ENCODE assay signal across 11 cellular contexts in the genomic region with DNA sequence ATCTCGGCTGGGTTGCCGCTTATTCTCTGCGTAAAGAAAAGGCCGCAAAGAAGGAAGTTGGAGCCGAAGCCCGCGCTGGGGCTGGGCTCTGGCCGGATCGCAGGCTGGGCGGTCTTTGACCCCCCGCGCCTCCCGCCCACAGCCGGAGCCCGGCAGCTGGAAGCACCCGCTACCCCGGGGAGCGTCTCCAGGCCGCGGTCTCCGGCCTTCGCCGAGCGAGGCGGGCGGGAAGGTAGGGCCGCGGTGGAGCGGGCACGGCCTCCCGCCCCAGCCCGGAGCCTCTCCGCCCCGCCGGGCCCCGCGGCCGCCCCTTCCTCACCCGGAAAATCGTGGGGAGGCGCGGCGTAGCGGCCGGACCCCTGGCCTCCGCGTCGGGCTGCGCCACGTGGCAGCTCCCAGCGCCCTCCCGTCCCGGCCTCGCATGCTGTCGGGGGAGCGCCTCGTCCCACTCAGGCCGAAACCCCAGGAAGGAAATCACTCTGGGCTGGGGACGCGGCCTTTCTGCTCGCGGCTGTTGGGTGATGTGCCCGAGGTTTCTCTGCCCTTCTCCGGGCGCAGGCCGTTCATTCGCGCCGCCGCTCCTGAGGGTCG. TPM values are rescaled to one million over a fixed set of nuclear protein-coding genes. Genes with fewer than 3 reads are reported as not detected.
DNase-seq lines count a peak whose midpoint lies in the region; ATAC-seq and TF ChIP-seq lines count a peak whose summit lies in the region.
"Had no signal": no experiment of that assay in that cellular context is flagged by ENCODE, and none has a peak within 500 bp of the region (broad histone marks: within the 10 kb centered on the region; RNA-seq: fewer than 3 reads in every experiment).

No MANE protein-coding gene starts in this region.

- H3K4me2 ChIP-seq in IMR-90 (ENCODE audit: low read depth, low read length), result peak overlapping the region; percentile 55

- peaks cover 0 to 19% of the 10 kb centered on the region in 2 donors for H3K36me3 Mint-ChIP-seq in naive B cell

- peak; percentile 13 for ATAC-seq in IMR-90 (ENCODE audit: low read depth)
- peak in 1 of 2 donors; percentile 16 for ATAC-seq in naive B cell (ENCODE audit: low read depth in 2 of 2)
- ATAC-seq in GM19463 (IDR thresholded peaks at IDR 0.05; ENCODE audit: unreplicated experiment), result no peak

- peaks cover 0 to 17% (median 5%) of the 10 kb centered on the region in 7 donors for H3K9me3 Mint-ChIP-seq in naive B cell

- H3K4me1 ChIP-seq in IMR-90 (ENCODE audit: control insufficient read depth, insufficient read depth, low read length), result peaks cover 8% of the 10 kb centered on the region
- peaks cover 3% of the 10 kb centered on the region for H3K4me1 ChIP-seq in ectodermal cell (ENCODE audit: control insufficient read depth, insufficient read depth, low read length)

- peak overlapping the region; percentile 71 for H2BK5ac ChIP-seq in IMR-90 (ENCODE audit: low read depth, low read length, poor library complexity, severe bottlenecking)

- in situ Hi-C loops in IMR-90 (cut with MboI; ENCODE audit: low sequenced_read_pairs), result no loop called here

- CTCF ChIA-PET in AG04450 (lab: Charles Lee) (no interaction called here), IMR-90 (lab: Yijun Ruan, JAX) (no interaction called here)

- peaks cover 0 to 34% of the 10 kb centered on the region in 2 experiments; a peak in 2 of 4 replicates for H3K79me1 ChIP-seq in IMR-90 (ENCODE audit: low read depth in 1 of 2, low read length in 2 of 2)

- H2BK120ac ChIP-seq in IMR-90 (ENCODE audit: low read depth, low read length), result peak overlapping the region; percentile 89

- H4K20me1 ChIP-seq in IMR-90 (ENCODE audit: insufficient read depth, low read length), result no peaks in the 10 kb centered on the region

- peak overlapping the region; percentile 81; the same call in 1 of the 2 replicates for H3K18ac ChIP-seq in IMR-90 (ENCODE audit: low read depth, low read length)

- H3K23ac ChIP-seq in IMR-90 (ENCODE audit: low read depth, low read length), result no peak overlapping the region; the same call in 1 of the 2 replicates

- H3K14ac ChIP-seq in IMR-90 (replicated peaks; ENCODE audit: low read depth, low read length), result no peak overlapping the region; the same call in 1 of the 2 replicates

- H3K4ac ChIP-seq in IMR-90 (ENCODE audit: low read depth, low read length), result peak overlapping the region; percentile 72

- H3K27ac ChIP-seq in AG04450 (ENCODE audit: low read depth, low read length) (peak overlapping the region; percentile 86), IMR-90 (ENCODE audit: insufficient read depth, low read length) (peak overlapping the region; percentile 69), ectodermal cell (ENCODE audit: insufficient read depth, low read depth, low read length, poor library complexity, severe bottlenecking) (no peak overlapping the region)

- TF ChIP-seq CTCF in AG04450 (IDR thresholded peaks at IDR 0.05; ENCODE audit: low read depth, low read length), result no peak
- no peak for TF ChIP-seq CTCF in IMR-90 (conservative IDR thresholded peaks at IDR 0.05; ENCODE audit: low read depth, low read length)

- intact Hi-C loops in IMR-90 (cut with micrococcal nuclease), result no loop called here

- peak overlapping the region; percentile 92 for H2AFZ ChIP-seq in IMR-90 (replicated peaks; ENCODE audit: low read length, poor library complexity)

- peak overlapping the region in 7 of 8 donors; percentile 67 to 80 (median 74) for H3K4me3 Mint-ChIP-seq in naive B cell

- no peak overlapping the region; the same call in 1 of the 2 replicates for H3K56ac ChIP-seq in IMR-90 (ENCODE audit: extremely low read depth, insufficient read depth, low read length)

- peak overlapping the region; percentile 89 for H2AK9ac ChIP-seq in IMR-90 (replicated peaks; ENCODE audit: low read depth, low read length, poor library complexity)

- no TSS peak for BruUV-seq in IMR-90 (replicated peaks; lab: Mats Ljungman, UMichigan)

- POLR2A ChIA-PET in AG04450 (lab: Yijun Ruan, JAX), result interaction anchor here (0.6 to 1.3 kb wide), 4 partner anchors 8 to 17 kb away, joined by 4 to 10 read pairs (median 6); partner anchors contain the start of gene FOXD1
- POLR2A ChIA-PET in IMR-90 (lab: Charles Lee; ENCODE audit: unreplicated experiment), result no interaction called here

- dilution Hi-C loops in IMR-90 (cut with HindIII; ENCODE audit: low sequenced_read_pairs, unreplicated experiment), result no loop called here

- peaks cover 9 to 19% (median 14%) of the 10 kb centered on the region in 3 donors for H3K4me1 Mint-ChIP-seq in naive B cell

- no peak for TF ChIP-seq RAD21 in IMR-90 (IDR thresholded peaks at IDR 0.05; ENCODE audit: low read length)

- H2BK15ac ChIP-seq in IMR-90 (ENCODE audit: low read depth, low read length), result no peak overlapping the region

- H2BK20ac ChIP-seq in IMR-90 (ENCODE audit: low read depth, low read length), result peak overlapping the region; percentile 66

- H4K5ac ChIP-seq in IMR-90 (ENCODE audit: low read depth, low read length), result peak overlapping the region; percentile 20

- peak overlapping the region; percentile 79 for H4K91ac ChIP-seq in IMR-90 (ENCODE audit: insufficient read depth, low read depth, low read length)

- H4K8ac ChIP-seq in IMR-90 (ENCODE audit: low read depth in 2 of 2, low read length in 2 of 2), result peak overlapping the region; percentile 42 to 77; a peak in 2 of 4 replicates

- H3K36me3 ChIP-seq in IMR-90 (ENCODE audit: control insufficient read depth, insufficient read depth, low read length) (no peaks in the 10 kb centered on the region), ectodermal cell (ENCODE audit: control insufficient read depth, insufficient read depth, low read length) (no peaks in the 10 kb centered on the region)

- H3K9me1 ChIP-seq in IMR-90 (ENCODE audit: insufficient read depth, low read length), result no peaks in the 10 kb centered on the region; the same call in 1 of the 2 replicates

- H3K4me3 ChIP-seq in AG04450 (ENCODE audit: low read depth, low read length) (peak overlapping the region; percentile 41), IMR-90 (ENCODE audit: insufficient read depth, low read depth, low read length) (0 out of 2 replicates have a peak overlapping the region, but pooled peaks have one; percentile 11), ectodermal cell (ENCODE audit: insufficient read depth, low read depth, low read length) (peak overlapping the region; percentile 27)

- no peak for TF ChIP-seq POLR2A in IMR-90 (IDR thresholded peaks at IDR 0.05; ENCODE audit: low read depth, low read length)

- WGBS in IMR-90 (ENCODE audit: extremely low coverage in 2 of 2, insufficient read length in 1 of 2), 2 experiments, result 38% methylated on average over 48 of the region's 71 CpGs; no CpG with 5 or more reads in 1 of the 2 experiments
- WGBS in ectodermal cell, 2 experiments, result 1% methylated on average over 71 of the region's 71 CpGs

- peak overlapping the region; percentile 58 for H2AK5ac ChIP-seq in IMR-90 (ENCODE audit: low read depth, low read length)

- peaks cover 60 to 86% (median 72%) of the 10 kb centered on the region in 3 donors for H3K27me3 Mint-ChIP-seq in naive B cell

- no peak for DNase-seq in AG04450 (ENCODE audit: low read depth, low spot score)
- no peak for DNase-seq in IMR-90
- no peak for DNase-seq in naive B cell
- DNase-seq in HT-29 (ENCODE audit: low spot score), result no peak
- DNase-seq in midbrain (lab: John Stamatoyannopoulos, UW), result no peak
- DNase-seq in retina, result no peak
- DNase-seq: activated CD4-positive, alpha-beta T cell treated with anti-CD3 and anti-CD28 coated beads for 4 hours; foreskin melanocyte; NCI-H2081 had no signal

- H3K27me3 ChIP-seq in AG04450 (ENCODE audit: control insufficient read depth, insufficient read depth, low read length) (no peaks in the 10 kb centered on the region), IMR-90 (ENCODE audit: control insufficient read depth, insufficient read depth, low read length) (no peaks in the 10 kb centered on the region), ectodermal cell (ENCODE audit: control insufficient read depth, insufficient read depth, low read length, poor library complexity, severe bottlenecking) (peaks cover 93% of the 10 kb centered on the region)

- peak overlapping the region; percentile 81 for H3K9ac ChIP-seq in IMR-90 (ENCODE audit: low read depth, low read length)

- peak overlapping the region in 1 of 6 donors; percentile 94 for H3K27ac Mint-ChIP-seq in naive B cell

- peaks cover 6% of the 10 kb centered on the region; the same call in 1 of the 2 replicates for H3K9me3 ChIP-seq in AG04450 (ENCODE audit: control insufficient read depth, insufficient read depth, low read length)
- no peaks in the 10 kb centered on the region for H3K9me3 ChIP-seq in IMR-90 (ENCODE audit: control insufficient read depth, insufficient read depth, low read length)
- no peaks in the 10 kb centered on the region for H3K9me3 ChIP-seq in ectodermal cell (ENCODE audit: control insufficient read depth, low read length)

TF ChIP-seq in IMR-90, 13 proteins besides CTCF, POLR2A, EP300 and RAD21 (continues in another document):
- no peak for TF ChIP-seq USF2 (IDR thresholded peaks at IDR 0.05; ENCODE audit: low read depth, low read length)
- TF ChIP-seq NFE2L2 (IDR thresholded peaks at IDR 0.05; ENCODE audit: low read depth, low read length), result no peak
- TF ChIP-seq SMC3 (IDR thresholded peaks at IDR 0.05; ENCODE audit: low read depth, low read length), result no peak
- no peak for TF ChIP-seq MAFK (IDR thresholded peaks at IDR 0.05; ENCODE audit: low read depth, low read length)
- no peak for TF ChIP-seq RFX5 (IDR thresholded peaks at IDR 0.05; ENCODE audit: low read depth, low read length)
- no peak for TF ChIP-seq MXI1 (IDR thresholded peaks at IDR 0.05; ENCODE audit: borderline replicate concordance, low read depth, low read length)
- no peak for TF ChIP-seq MAZ (IDR thresholded peaks at IDR 0.05; ENCODE audit: borderline replicate concordance, low read depth, low read length)

RNA-seq across cellular contexts. Expression of gene FOXD1, which starts 11.9 kb away (rescaled TPM):
- polyA plus RNA-seq in AG04450 (2011; rRNA removed), result 7.5 and 8.4 TPM in 2 replicates
- polyA minus RNA-seq in AG04450 (2011; rRNA and poly(A)+ RNA removed), result 3.7 and 3.9 TPM in 2 replicates
- 3.2 and 6.4 TPM in 2 replicates for total RNA-seq in IMR-90 (2012; rRNA removed)
- polyA plus RNA-seq in IMR-90 (2012; rRNA removed), result 23.1 and 28.3 TPM in 2 replicates
- polyA plus RNA-seq in IMR-90 (2012; cell fraction: cytosol; rRNA removed), result 13.8 and 28.3 TPM in 2 replicates
- 16.9 and 18.6 TPM in 2 replicates for polyA plus RNA-seq in IMR-90 (2012; cell fraction: nucleus; rRNA removed; ENCODE audit: low replicate concordance)
- 0.85 TPM for polyA plus RNA-seq in ectodermal cell (2013, experiment 1 of 4)
- 1.00 TPM for polyA plus RNA-seq in ectodermal cell (2013, experiment 2 of 4)
- polyA plus RNA-seq in ectodermal cell (2013, experiment 3 of 4), result 1.1 TPM
- polyA plus RNA-seq in ectodermal cell (2013, experiment 4 of 4), result 1.2 TPM
- not detected for polyA plus RNA-seq in naive B cell (ENCODE audit: low read depth in 6 of 6)
- 0.20 and 0.31 TPM in 2 replicates for total RNA-seq in HT-29 (2014; rRNA removed; shearing (Covaris generic))
